26 cellular contexts compared by ENCODE assay signal in genomic region chr5:98492258-98492657, GRCh38.
DNase-seq lines count a peak whose midpoint lies in the region; ATAC-seq and TF ChIP-seq lines count a peak whose summit lies in the region.
"Had no signal": no experiment of that assay in that cellular context is flagged by ENCODE, and none has a peak within 500 bp of the region (broad histone marks: within the 10 kb centered on the region; RNA-seq: fewer than 3 reads in every experiment).

No MANE protein-coding gene starts in this region.

- H3K4me1 ChIP-seq in PC-3 (ENCODE audit: insufficient read depth, low read length) (peaks cover 5% of the 10 kb centered on the region; the same call in 1 of the 2 replicates), OCI-LY7 (ENCODE audit: insufficient read depth, low read length, poor library complexity, severe bottlenecking) (no peaks in the 10 kb centered on the region)
- H3K4me1 ChIP-seq: heart right ventricle, lower lobe of right lung, pancreas had no signal

- H3K4me2 ChIP-seq in PC-3 (ENCODE audit: low read length) (no peak overlapping the region), OCI-LY7 (ENCODE audit: low read length) (no peak overlapping the region)

- CTCF ChIA-PET in PC-3 (lab: Charles Lee) (no interaction called here), OCI-LY7 (lab: Charles Lee; ENCODE audit: unreplicated experiment) (no interaction called here)

- H3F3A ChIP-seq in PC-3 (ENCODE audit: low read length, unreplicated experiment): no peaks in the 10 kb centered on the region

- POLR2A ChIA-PET in PC-3 (lab: Charles Lee; ENCODE audit: unreplicated experiment): no interaction called here
- POLR2A ChIA-PET in OCI-LY7 (lab: Charles Lee): no interaction called here

- H4K20me1 ChIP-seq in PC-3 (ENCODE audit: low read length) (no peaks in the 10 kb centered on the region), OCI-LY7 (ENCODE audit: insufficient read depth, low read length) (no peaks in the 10 kb centered on the region)

- H3K9ac ChIP-seq in PC-3 (ENCODE audit: low read length): no peak overlapping the region

- DNase-seq in DMS53 (lab: John Stamatoyannopoulos, UW) (peak; percentile 24), DMS53 treated with DMSO at 0.1 percent for 48 hours (lab: John Stamatoyannopoulos, UW; ENCODE audit: unreplicated experiment) (no peak), PC-3 (peak; percentile 66), lung microvascular endothelial cell (ENCODE audit: low read depth in 2 of 2) (peak; percentile 11 to 89), NCI-H1048 (lab: John Stamatoyannopoulos, UW) (no peak), OCI-LY7 (ENCODE audit: low spot score) (no peak)
- DNase-seq in central memory CD4-positive, alpha-beta T cell: peak; percentile 3
- DNase-seq: activated CD4-positive, alpha-beta T cell treated with anti-CD3 and anti-CD28 coated beads for 48 hours; activated CD8-positive, alpha-beta memory T cell treated with anti-CD3 and anti-CD28 coated beads, Interleukin-2, amount 50 U/mL, for 48 hours; activated gamma-delta T cell treated with Interleukin-2 at 50 U/mL for 16 hours; cerebellar nuclear complex; effector CD4-positive, alpha-beta T cell; H7; heart right ventricle; immature natural killer cell; lower lobe of right lung; naive B cell; NCI-H146; NCI-H82; pancreas; stimulated activated naive CD4-positive, alpha-beta T cell treated with Interleukin-2 at 50 U/mL for 16 hours; trophoblast cell had no signal

- no peaks in the 10 kb centered on the region for H3K27me3 ChIP-seq in PC-3 (ENCODE audit: low read length)
- H3K27me3 ChIP-seq: heart right ventricle, pancreas had no signal

- H3K4me3 ChIP-seq in PC-3 (ENCODE audit: low read length) (no peak overlapping the region), OCI-LY7 (ENCODE audit: low read depth, low read length, poor library complexity, severe bottlenecking) (no peak overlapping the region)
- H3K4me3 ChIP-seq: heart right ventricle, lower lobe of right lung, pancreas had no signal

- ATAC-seq in PC-3 (peak; percentile 94), HG03175 (IDR thresholded peaks at IDR 0.05; ENCODE audit: unreplicated experiment) (no peak)
- ATAC-seq: heart right ventricle, lower lobe of right lung, pancreas, sciatic nerve, SK-N-SH treated with all-trans-retinoic acid at 6 μM for 48 hours had no signal

- 0 out of 2 replicates have a peak overlapping the region, but pooled peaks have one; percentile 19 for H2AFZ ChIP-seq in PC-3 (ENCODE audit: low read length)
- H2AFZ ChIP-seq in OCI-LY7 (ENCODE audit: low read length): no peak overlapping the region

- H3K79me2 ChIP-seq in PC-3 (ENCODE audit: low read length) (no peaks in the 10 kb centered on the region), OCI-LY7 (ENCODE audit: insufficient read depth, low read depth, low read length) (no peaks in the 10 kb centered on the region)

- H3K9me3 ChIP-seq in PC-3 (ENCODE audit: low read length) (no peaks in the 10 kb centered on the region), OCI-LY7 (ENCODE audit: low read length) (no peaks in the 10 kb centered on the region)
- H3K9me3 ChIP-seq: lower lobe of right lung, pancreas had no signal

- BruUV-seq in PC-3 (replicated peaks; lab: Mats Ljungman, UMichigan) (no TSS peak), OCI-LY7 (replicated peaks; lab: Mats Ljungman, UMichigan) (no TSS peak)

- no peaks in the 10 kb centered on the region for H3K36me3 ChIP-seq in PC-3 (ENCODE audit: low read depth, low read length)
- no peaks in the 10 kb centered on the region for H3K36me3 ChIP-seq in OCI-LY7 (ENCODE audit: insufficient read depth, low read length)
- H3K36me3 ChIP-seq: heart right ventricle, lower lobe of right lung, pancreas had no signal

- H3K9me2 ChIP-seq in PC-3 (replicated peaks; ENCODE audit: low read length) (no peaks in the 10 kb centered on the region), OCI-LY7 (ENCODE audit: insufficient read depth, low read length) (no peaks in the 10 kb centered on the region)

- H3K27ac ChIP-seq in PC-3 (ENCODE audit: low read length) (no peak overlapping the region), OCI-LY7 (ENCODE audit: low read depth, low read length, poor library complexity, severe bottlenecking) (no peak overlapping the region)
- H3K27ac ChIP-seq: 22Rv1, heart right ventricle, lower lobe of right lung, pancreas had no signal

- TF ChIP-seq CTCF in PC-3 (conservative IDR thresholded peaks at IDR 0.05; ENCODE audit: low read depth, low read length) (no peak), OCI-LY7 (conservative IDR thresholded peaks at IDR 0.05; ENCODE audit: low read length) (no peak)

- intact Hi-C loops in PC-3 (cut with micrococcal nuclease) (no loop called here), OCI-LY7 (cut with micrococcal nuclease; ENCODE audit: unreplicated experiment) (no loop called here)

Comparison
In these comparisons a context has a peak if more than half of its experiments do, and no peak if none do; other contexts are left out.
1. DNase-seq: peak in DMS53 (single experiment), PC-3 (single experiment), central memory CD4-positive, alpha-beta T cell (single experiment) and lung microvascular endothelial cell (2 of 2); none in DMS53 treated with DMSO at 0.1 percent for 48 hours (single experiment), NCI-H1048 (single experiment) and OCI-LY7 (single experiment).